In genomic region chr16:51151951-51152663, GRCh38 we compare ENCODE assay signal across 1 cellular context.
TF ChIP-seq lines count a peak whose summit lies in the region.

No MANE protein-coding gene starts in this region.

TF ChIP-seq in HEK293, 187 proteins besides CTCF, POLR2A, EP300 and RAD21 (continued from another document):
- TF ChIP-seq ZBTB20 (tag by site-specific recombination; IDR thresholded peaks at IDR 0.05) (peak; percentile 94), ZNF311 (tag by site-specific recombination; IDR thresholded peaks at IDR 0.05; ENCODE audit: borderline replicate concordance) (no peak), ZBTB7A (tag by site-specific recombination; IDR thresholded peaks at IDR 0.05; ENCODE audit: low read depth) (0 out of 2 replicates have a peak, but pooled peaks have one; percentile 14)
